ENCODE assay signal across 11 cellular contexts in the genomic region with DNA sequence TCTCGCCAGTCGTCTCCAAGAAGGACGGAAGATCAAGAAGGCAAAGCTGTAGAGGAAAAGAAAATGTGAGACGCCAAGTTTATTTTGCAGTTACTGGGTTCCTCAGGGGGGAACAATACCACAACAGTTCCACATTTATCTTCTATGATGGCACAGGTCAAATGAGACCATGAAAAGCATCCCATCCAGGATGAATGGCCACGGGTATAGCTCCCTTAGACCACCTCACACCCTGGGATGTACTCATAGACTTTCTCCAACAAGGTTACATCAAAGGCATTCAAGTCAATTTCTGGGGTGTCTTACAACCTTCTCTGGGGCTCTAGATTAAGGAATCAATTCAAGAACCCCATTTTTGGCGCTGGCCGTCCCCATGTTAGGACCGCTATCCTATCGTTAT. TPM values are rescaled to one million over a fixed set of nuclear protein-coding genes. Genes with fewer than 3 reads are reported as not detected.
"Had no signal": no experiment of that assay in that cellular context is flagged by ENCODE, and none has a peak within 500 bp of the region (broad histone marks: within the 10 kb centered on the region; RNA-seq: fewer than 3 reads in every experiment).

No MANE protein-coding gene starts in this region.

- DNase-seq: GM23248, GOT3, H7, H9, HCEC 1CT, HFFc6 had no signal

- H3K4me1 ChIP-seq: HAP-1 had no signal

- H3K27ac ChIP-seq: GM23248 had no signal

- H2AFZ ChIP-seq: GM23248, GM23338 had no signal

- ATAC-seq: GM23338, HCT116 had no signal

- H3K4me3 ChIP-seq: GM23248, GM23338, HAP-1 had no signal

- H3K36me3 ChIP-seq: HAP-1 had no signal

- H3K9me3 ChIP-seq: HAP-1 had no signal

- H3K9ac ChIP-seq: GM23248 had no signal

- H3K4me2 ChIP-seq: GM23338 had no signal

- FAIRE-seq: H1, H54 had no signal

RNA-seq across cellular contexts. Expression of a gene that starts 4.5 kb away (rescaled TPM):
- total RNA-seq: GM23338, H1, H7, H9, HFFc6 had no signal
- polyA plus RNA-seq: GM23338, H1 had no signal

RNA-seq across cellular contexts. Expression of a gene that starts 4.5 kb away (rescaled TPM):
- total RNA-seq: GM23248, GM23338, H1, H7, H9, HFFc6 had no signal
- polyA plus RNA-seq: GM23248, GM23338, H1 had no signal
